In the genomic region with DNA sequence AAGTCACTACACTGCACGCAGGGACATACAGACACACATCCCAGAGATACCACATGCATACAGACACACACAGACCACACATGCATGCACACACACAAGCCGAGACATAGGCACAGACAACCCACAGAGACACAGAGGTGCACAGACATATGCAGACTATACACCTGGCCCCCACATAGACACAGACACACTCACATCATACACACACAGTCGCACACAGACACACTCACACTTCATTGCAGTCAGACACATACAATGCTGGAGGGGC, we compare ENCODE assay signal across 1 cellular context.
TF ChIP-seq lines count a peak whose summit lies in the region.

No MANE protein-coding gene starts in this region.

TF ChIP-seq in GM12878, 131 proteins besides CTCF, POLR2A, EP300 and RAD21 (continued from another document):
- TF ChIP-seq, protein P1, sequence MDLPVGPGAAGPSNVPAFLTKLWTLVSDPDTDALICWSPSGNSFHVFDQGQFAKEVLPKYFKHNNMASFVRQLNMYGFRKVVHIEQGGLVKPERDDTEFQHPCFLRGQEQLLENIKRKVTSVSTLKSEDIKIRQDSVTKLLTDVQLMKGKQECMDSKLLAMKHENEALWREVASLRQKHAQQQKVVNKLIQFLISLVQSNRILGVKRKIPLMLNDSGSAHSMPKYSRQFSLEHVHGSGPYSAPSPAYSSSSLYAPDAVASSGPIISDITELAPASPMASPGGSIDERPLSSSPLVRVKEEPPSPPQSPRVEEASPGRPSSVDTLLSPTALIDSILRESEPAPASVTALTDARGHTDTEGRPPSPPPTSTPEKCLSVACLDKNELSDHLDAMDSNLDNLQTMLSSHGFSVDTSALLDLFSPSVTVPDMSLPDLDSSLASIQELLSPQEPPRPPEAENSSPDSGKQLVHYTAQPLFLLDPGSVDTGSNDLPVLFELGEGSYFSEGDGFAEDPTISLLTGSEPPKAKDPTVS (IDR thresholded peaks at IDR 0.05; ENCODE audit: low read depth, low read length): no peak
- TF ChIP-seq JUND (IDR thresholded peaks at IDR 0.05; ENCODE audit: low read depth, low read length): no peak
- TF ChIP-seq, protein P2, sequence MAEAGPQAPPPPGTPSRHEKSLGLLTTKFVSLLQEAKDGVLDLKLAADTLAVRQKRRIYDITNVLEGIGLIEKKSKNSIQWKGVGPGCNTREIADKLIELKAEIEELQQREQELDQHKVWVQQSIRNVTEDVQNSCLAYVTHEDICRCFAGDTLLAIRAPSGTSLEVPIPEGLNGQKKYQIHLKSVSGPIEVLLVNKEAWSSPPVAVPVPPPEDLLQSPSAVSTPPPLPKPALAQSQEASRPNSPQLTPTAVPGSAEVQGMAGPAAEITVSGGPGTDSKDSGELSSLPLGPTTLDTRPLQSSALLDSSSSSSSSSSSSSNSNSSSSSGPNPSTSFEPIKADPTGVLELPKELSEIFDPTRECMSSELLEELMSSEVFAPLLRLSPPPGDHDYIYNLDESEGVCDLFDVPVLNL (IDR thresholded peaks at IDR 0.05; ENCODE audit: low read depth, low read length): no peak
- TF ChIP-seq RAD51 (IDR thresholded peaks at IDR 0.05): no peak
- TF ChIP-seq FOXM1 (IDR thresholded peaks at IDR 0.05; ENCODE audit: low read depth, low read length): no peak
- TF ChIP-seq HDAC2 (IDR thresholded peaks at IDR 0.05): no peak
- TF ChIP-seq, protein P3, sequence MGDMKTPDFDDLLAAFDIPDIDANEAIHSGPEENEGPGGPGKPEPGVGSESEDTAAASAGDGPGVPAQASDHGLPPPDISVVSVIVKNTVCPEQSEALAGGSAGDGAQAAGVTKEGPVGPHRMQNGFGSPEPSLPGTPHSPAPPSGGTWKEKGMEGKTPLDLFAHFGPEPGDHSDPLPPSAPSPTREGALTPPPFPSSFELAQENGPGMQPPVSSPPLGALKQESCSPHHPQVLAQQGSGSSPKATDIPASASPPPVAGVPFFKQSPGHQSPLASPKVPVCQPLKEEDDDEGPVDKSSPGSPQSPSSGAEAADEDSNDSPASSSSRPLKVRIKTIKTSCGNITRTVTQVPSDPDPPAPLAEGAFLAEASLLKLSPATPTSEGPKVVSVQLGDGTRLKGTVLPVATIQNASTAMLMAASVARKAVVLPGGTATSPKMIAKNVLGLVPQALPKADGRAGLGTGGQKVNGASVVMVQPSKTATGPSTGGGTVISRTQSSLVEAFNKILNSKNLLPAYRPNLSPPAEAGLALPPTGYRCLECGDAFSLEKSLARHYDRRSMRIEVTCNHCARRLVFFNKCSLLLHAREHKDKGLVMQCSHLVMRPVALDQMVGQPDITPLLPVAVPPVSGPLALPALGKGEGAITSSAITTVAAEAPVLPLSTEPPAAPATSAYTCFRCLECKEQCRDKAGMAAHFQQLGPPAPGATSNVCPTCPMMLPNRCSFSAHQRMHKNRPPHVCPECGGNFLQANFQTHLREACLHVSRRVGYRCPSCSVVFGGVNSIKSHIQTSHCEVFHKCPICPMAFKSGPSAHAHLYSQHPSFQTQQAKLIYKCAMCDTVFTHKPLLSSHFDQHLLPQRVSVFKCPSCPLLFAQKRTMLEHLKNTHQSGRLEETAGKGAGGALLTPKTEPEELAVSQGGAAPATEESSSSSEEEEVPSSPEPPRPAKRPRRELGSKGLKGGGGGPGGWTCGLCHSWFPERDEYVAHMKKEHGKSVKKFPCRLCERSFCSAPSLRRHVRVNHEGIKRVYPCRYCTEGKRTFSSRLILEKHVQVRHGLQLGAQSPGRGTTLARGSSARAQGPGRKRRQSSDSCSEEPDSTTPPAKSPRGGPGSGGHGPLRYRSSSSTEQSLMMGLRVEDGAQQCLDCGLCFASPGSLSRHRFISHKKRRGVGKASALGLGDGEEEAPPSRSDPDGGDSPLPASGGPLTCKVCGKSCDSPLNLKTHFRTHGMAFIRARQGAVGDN (IDR thresholded peaks at IDR 0.05): no peak
- TF ChIP-seq MYB (IDR thresholded peaks at IDR 0.05; ENCODE audit: borderline replicate concordance, low read depth, low read length): no peak
- no peak for TF ChIP-seq IRF4 (IDR thresholded peaks at IDR 0.05; ENCODE audit: low read depth, low read length)
- TF ChIP-seq, protein P4, sequence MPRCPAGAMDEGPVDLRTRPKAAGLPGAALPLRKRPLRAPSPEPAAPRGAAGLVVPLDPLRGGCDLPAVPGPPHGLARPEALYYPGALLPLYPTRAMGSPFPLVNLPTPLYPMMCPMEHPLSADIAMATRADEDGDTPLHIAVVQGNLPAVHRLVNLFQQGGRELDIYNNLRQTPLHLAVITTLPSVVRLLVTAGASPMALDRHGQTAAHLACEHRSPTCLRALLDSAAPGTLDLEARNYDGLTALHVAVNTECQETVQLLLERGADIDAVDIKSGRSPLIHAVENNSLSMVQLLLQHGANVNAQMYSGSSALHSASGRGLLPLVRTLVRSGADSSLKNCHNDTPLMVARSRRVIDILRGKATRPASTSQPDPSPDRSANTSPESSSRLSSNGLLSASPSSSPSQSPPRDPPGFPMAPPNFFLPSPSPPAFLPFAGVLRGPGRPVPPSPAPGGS (IDR thresholded peaks at IDR 0.05; ENCODE audit: borderline replicate concordance, insufficient read depth, low read depth, low read length, poor library complexity, severe bottlenecking): no peak
- TF ChIP-seq NR2F1 (conservative IDR thresholded peaks at IDR 0.05): no peak
- TF ChIP-seq, protein P5, sequence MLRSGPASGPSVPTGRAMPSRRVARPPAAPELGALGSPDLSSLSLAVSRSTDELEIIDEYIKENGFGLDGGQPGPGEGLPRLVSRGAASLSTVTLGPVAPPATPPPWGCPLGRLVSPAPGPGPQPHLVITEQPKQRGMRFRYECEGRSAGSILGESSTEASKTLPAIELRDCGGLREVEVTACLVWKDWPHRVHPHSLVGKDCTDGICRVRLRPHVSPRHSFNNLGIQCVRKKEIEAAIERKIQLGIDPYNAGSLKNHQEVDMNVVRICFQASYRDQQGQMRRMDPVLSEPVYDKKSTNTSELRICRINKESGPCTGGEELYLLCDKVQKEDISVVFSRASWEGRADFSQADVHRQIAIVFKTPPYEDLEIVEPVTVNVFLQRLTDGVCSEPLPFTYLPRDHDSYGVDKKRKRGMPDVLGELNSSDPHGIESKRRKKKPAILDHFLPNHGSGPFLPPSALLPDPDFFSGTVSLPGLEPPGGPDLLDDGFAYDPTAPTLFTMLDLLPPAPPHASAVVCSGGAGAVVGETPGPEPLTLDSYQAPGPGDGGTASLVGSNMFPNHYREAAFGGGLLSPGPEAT (IDR thresholded peaks at IDR 0.05; ENCODE audit: low read depth): no peak
- TF ChIP-seq NR2C2 (IDR thresholded peaks at IDR 0.05; ENCODE audit: borderline replicate concordance, control insufficient read depth, insufficient read length, low read depth): no peak
- TF ChIP-seq ZNF207 (IDR thresholded peaks at IDR 0.05; ENCODE audit: borderline replicate concordance): no peak
- no peak for TF ChIP-seq BMI1 (IDR thresholded peaks at IDR 0.05; ENCODE audit: borderline replicate concordance)
- TF ChIP-seq, protein P6, sequence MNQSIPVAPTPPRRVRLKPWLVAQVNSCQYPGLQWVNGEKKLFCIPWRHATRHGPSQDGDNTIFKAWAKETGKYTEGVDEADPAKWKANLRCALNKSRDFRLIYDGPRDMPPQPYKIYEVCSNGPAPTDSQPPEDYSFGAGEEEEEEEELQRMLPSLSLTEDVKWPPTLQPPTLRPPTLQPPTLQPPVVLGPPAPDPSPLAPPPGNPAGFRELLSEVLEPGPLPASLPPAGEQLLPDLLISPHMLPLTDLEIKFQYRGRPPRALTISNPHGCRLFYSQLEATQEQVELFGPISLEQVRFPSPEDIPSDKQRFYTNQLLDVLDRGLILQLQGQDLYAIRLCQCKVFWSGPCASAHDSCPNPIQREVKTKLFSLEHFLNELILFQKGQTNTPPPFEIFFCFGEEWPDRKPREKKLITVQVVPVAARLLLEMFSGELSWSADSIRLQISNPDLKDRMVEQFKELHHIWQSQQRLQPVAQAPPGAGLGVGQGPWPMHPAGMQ (IDR thresholded peaks at IDR 0.05; ENCODE audit: borderline replicate concordance): no peak
- TF ChIP-seq ESRRA (IDR thresholded peaks at IDR 0.05; ENCODE audit: low read length): no peak
- TF ChIP-seq, protein P7, sequence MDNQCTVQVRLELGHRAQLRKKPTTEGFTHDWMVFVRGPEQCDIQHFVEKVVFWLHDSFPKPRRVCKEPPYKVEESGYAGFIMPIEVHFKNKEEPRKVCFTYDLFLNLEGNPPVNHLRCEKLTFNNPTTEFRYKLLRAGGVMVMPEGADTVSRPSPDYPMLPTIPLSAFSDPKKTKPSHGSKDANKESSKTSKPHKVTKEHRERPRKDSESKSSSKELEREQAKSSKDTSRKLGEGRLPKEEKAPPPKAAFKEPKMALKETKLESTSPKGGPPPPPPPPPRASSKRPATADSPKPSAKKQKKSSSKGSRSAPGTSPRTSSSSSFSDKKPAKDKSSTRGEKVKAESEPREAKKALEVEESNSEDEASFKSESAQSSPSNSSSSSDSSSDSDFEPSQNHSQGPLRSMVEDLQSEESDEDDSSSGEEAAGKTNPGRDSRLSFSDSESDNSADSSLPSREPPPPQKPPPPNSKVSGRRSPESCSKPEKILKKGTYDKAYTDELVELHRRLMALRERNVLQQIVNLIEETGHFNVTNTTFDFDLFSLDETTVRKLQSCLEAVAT (IDR thresholded peaks at IDR 0.05): peak; percentile 80
- TF ChIP-seq HDAC6 (IDR thresholded peaks at IDR 0.05; ENCODE audit: unreplicated experiment): no peak
- TF ChIP-seq ATF7 (IDR thresholded peaks at IDR 0.05; ENCODE audit: low read depth): no peak
- peak; percentile 98 for TF ChIP-seq HDGF (IDR thresholded peaks at IDR 0.05)
- TF ChIP-seq CHD1 (IDR thresholded peaks at IDR 0.05; ENCODE audit: low read depth, low read length): no peak
- TF ChIP-seq, protein P8, sequence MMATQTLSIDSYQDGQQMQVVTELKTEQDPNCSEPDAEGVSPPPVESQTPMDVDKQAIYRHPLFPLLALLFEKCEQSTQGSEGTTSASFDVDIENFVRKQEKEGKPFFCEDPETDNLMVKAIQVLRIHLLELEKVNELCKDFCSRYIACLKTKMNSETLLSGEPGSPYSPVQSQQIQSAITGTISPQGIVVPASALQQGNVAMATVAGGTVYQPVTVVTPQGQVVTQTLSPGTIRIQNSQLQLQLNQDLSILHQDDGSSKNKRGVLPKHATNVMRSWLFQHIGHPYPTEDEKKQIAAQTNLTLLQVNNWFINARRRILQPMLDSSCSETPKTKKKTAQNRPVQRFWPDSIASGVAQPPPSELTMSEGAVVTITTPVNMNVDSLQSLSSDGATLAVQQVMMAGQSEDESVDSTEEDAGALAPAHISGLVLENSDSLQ (IDR thresholded peaks at IDR 0.05): 0 out of 2 replicates have a peak, but pooled peaks have one; percentile 3
- no peak for TF ChIP-seq IKZF2 (IDR thresholded peaks at IDR 0.05)
- TF ChIP-seq, protein P9, sequence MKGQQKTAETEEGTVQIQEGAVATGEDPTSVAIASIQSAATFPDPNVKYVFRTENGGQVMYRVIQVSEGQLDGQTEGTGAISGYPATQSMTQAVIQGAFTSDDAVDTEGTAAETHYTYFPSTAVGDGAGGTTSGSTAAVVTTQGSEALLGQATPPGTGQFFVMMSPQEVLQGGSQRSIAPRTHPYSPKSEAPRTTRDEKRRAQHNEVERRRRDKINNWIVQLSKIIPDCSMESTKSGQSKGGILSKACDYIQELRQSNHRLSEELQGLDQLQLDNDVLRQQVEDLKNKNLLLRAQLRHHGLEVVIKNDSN (IDR thresholded peaks at IDR 0.05; ENCODE audit: borderline replicate concordance, extremely low read length, insufficient read depth, low read depth, low read length): no peak
- no peak for TF ChIP-seq ZNF622 (IDR thresholded peaks at IDR 0.05)
- TF ChIP-seq, protein P10, sequence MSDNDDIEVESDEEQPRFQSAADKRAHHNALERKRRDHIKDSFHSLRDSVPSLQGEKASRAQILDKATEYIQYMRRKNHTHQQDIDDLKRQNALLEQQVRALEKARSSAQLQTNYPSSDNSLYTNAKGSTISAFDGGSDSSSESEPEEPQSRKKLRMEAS (IDR thresholded peaks at IDR 0.05; ENCODE audit: low read depth, low read length): peak; percentile 9; the same call in 1 of the 2 replicates
- no peak for TF ChIP-seq SIX5 (IDR thresholded peaks at IDR 0.05; ENCODE audit: low read depth, low read length, severe bottlenecking)
- 0 out of 2 replicates have a peak, but pooled peaks have one; percentile 13 for TF ChIP-seq RUNX3 (IDR thresholded peaks at IDR 0.05; ENCODE audit: low read length)
- TF ChIP-seq RBBP5 (conservative IDR thresholded peaks at IDR 0.05): no peak
- peak; percentile 64; the same call in 1 of the 2 replicates for TF ChIP-seq NBN (IDR thresholded peaks at IDR 0.05)
